9 cellular contexts compared by ENCODE assay signal in the genomic region with DNA sequence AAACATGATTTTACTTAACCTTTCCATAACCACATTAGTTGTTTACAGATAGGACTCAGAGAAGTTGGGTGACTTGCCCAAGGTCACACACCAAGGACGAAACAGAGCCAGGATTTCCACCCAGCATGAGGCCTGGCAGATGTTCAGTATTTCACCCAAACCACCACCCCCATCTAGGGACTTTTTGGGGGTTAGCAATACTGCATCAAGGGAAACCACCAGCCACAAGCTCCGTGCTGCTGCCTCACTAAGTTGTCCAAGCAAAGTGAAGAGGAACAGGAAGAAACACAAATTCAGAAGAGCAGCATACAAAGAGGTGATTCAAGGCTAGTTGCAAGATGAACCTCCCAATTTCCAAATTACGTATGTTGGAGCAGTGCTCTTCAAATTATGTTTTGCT.
DNase-seq lines count a peak whose midpoint lies in the region; ATAC-seq, FAIRE-seq and TF ChIP-seq lines count a peak whose summit lies in the region.
"Had no signal": no experiment of that assay in that cellular context is flagged by ENCODE, and none has a peak within 500 bp of the region (broad histone marks: within the 10 kb centered on the region; RNA-seq: fewer than 3 reads in every experiment).

No MANE protein-coding gene starts in this region.

- H3K9ac ChIP-seq in kidney (ENCODE audit: low read length in 2 of 2) = no peak overlapping the region

- FAIRE-seq in kidney (lab: Jason Lieb, UNC) = no peak

- H3K27me3 ChIP-seq in thymus (ENCODE audit: control insufficient read depth, insufficient read depth) = no peaks in the 10 kb centered on the region

- H3K4me1 ChIP-seq in thymus (ENCODE audit: control insufficient read depth, insufficient read depth, low read length) = peaks cover 14% of the 10 kb centered on the region
- no peaks in the 10 kb centered on the region for H3K4me1 ChIP-seq in kidney (ENCODE audit: control insufficient read depth in 1 of 2, insufficient read depth in 1 of 2, low read depth in 1 of 2, low read length in 2 of 2)

- intact Hi-C loops in kidney (cut with DNase I) = no loop called here

- no peak overlapping the region for H3K4me3 ChIP-seq in thymus (ENCODE audit: low read length)
- no peak overlapping the region for H3K4me3 ChIP-seq in kidney (ENCODE audit: low read length in 2 of 2)

- no peak overlapping the region for H3K4me3 Mint-ChIP-seq in stimulated activated naive CD8-positive, alpha-beta T cell treated with anti-CD3 and anti-CD28 coated beads, Interleukin-15, amount 100 ng/mL, for 72 hours

- in situ Hi-C loops in KBM-7 (cut with MboI; ENCODE audit: low pct_unique_long_range_greater_than_20kb, low sequenced_read_pairs) = no loop called here

- TF ChIP-seq CTCF in kidney (IDR thresholded peaks at IDR 0.05; ENCODE audit: borderline replicate concordance, extremely low read depth, insufficient read depth) = no peak

- DNase-seq in stimulated activated naive CD8-positive, alpha-beta T cell treated with anti-CD3 and anti-CD28 coated beads, Interleukin-15, amount 100 ng/mL, for 72 hours = peak in 1 of 2 donors; percentile 14
- DNase-seq in stimulated activated naive CD8-positive, alpha-beta T cell treated with anti-CD3 and anti-CD28 coated beads, Interleukin-15, Interleukin-2, amounts not matched to agents 100 U/mL and 50 U/mL, for 24 hours = no peak
- DNase-seq in KBM-7 (peak; percentile 62), glomerular visceral epithelial cell (ENCODE audit: extremely low spot score) (no peak), SW480 (ENCODE audit: low spot score) (no peak), kidney (no peak)
- DNase-seq: NCI-H82 had no signal

- WGBS in thymus = 19% methylated on average over 3 of the region's 3 CpGs

- H3K36me3 ChIP-seq in thymus (ENCODE audit: control insufficient read depth, insufficient read depth) (no peaks in the 10 kb centered on the region), kidney (ENCODE audit: control insufficient read depth in 1 of 2, insufficient read depth in 2 of 2, low read length in 2 of 2) (no peaks in the 10 kb centered on the region)

- H3K27ac Mint-ChIP-seq in stimulated activated naive CD8-positive, alpha-beta T cell treated with anti-CD3 and anti-CD28 coated beads, Interleukin-15, amount 100 ng/mL, for 72 hours = no peak overlapping the region

- H3K27ac ChIP-seq in thymus (ENCODE audit: low read depth) (peak overlapping the region; percentile 21), kidney (ENCODE audit: low read depth in 2 of 2, low read length in 2 of 2) (no peak overlapping the region)

- H3K9me3 Mint-ChIP-seq in stimulated activated naive CD8-positive, alpha-beta T cell treated with anti-CD3 and anti-CD28 coated beads, Interleukin-15, amount 100 ng/mL, for 72 hours = no peaks in the 10 kb centered on the region

- H3K9me3 ChIP-seq in thymus (ENCODE audit: control insufficient read depth) = no peaks in the 10 kb centered on the region
- no peaks in the 10 kb centered on the region for H3K9me3 ChIP-seq in kidney (ENCODE audit: control insufficient read depth in 1 of 2, low read length in 2 of 2)

- peak; percentile 82 for ATAC-seq in stimulated activated naive CD8-positive, alpha-beta T cell treated with anti-CD3 and anti-CD28 coated beads, Interleukin-15, amount 100 ng/mL, for 72 hours
- ATAC-seq in stimulated activated naive CD8-positive, alpha-beta T cell treated with anti-CD3 and anti-CD28 coated beads, Interleukin-15, Interleukin-2, amounts not matched to agents 100 U/mL and 50 U/mL, for 24 hours = no peak
- ATAC-seq in HG02623 (IDR thresholded peaks at IDR 0.05; ENCODE audit: unreplicated experiment) = peak; percentile 96

- no peaks in the 10 kb centered on the region for H3K27me3 Mint-ChIP-seq in stimulated activated naive CD8-positive, alpha-beta T cell treated with anti-CD3 and anti-CD28 coated beads, Interleukin-15, amount 100 ng/mL, for 72 hours

- H3K4me1 Mint-ChIP-seq in stimulated activated naive CD8-positive, alpha-beta T cell treated with anti-CD3 and anti-CD28 coated beads, Interleukin-15, amount 100 ng/mL, for 72 hours = peaks cover 9% of the 10 kb centered on the region
